8 cellular contexts compared by ENCODE assay signal in genomic region chr1:226662704-226663326, GRCh38.
DNase-seq lines count a peak whose midpoint lies in the region; TF ChIP-seq lines count a peak whose summit lies in the region.

No MANE protein-coding gene starts in this region.

- H3K27ac ChIP-seq in dorsolateral prefrontal cortex: peak overlapping the region in 16 of 59 donors; percentile 32 to 95 (median 86)

- H3K27me3 ChIP-seq in dorsolateral prefrontal cortex: no peaks in the 10 kb centered on the region

- peak in 1 of 56 donors; percentile 10 for TF ChIP-seq CTCF in dorsolateral prefrontal cortex (IDR thresholded peaks at IDR 0.05 in 54 of 56, conservative IDR thresholded peaks at IDR 0.05 in 2 of 56; ENCODE audit: low read depth in 1 of 56, partially characterized antibody in 56 of 56)

- DNase-seq in GM04503 (ENCODE audit: low read depth): peak; percentile 92
- DNase-seq in HCEC 1CT: peak; percentile 90
- peak; percentile 100 for DNase-seq in NAMALWA (ENCODE audit: low spot score)
- peak; percentile 79 to 86 for DNase-seq in activated CD4-positive, alpha-beta T cell treated with anti-CD3 and anti-CD28 coated beads, Interleukin-2, amount 50 U/mL, for 48 hours
- DNase-seq in dorsolateral prefrontal cortex: peak in 7 of 10 donors; percentile 54 to 85 (median 74)
- DNase-seq in mucosa of gallbladder (ENCODE audit: low spot score): peak; percentile 77
- DNase-seq in stimulated activated CD8-positive, alpha-beta memory T cell treated with anti-CD3 and anti-CD28 coated beads, Interleukin-7, amount 100 ng/mL, for 48 hours (ENCODE audit: extremely low read depth in 1 of 2, low read depth in 1 of 2): peak; percentile 72 to 91
- DNase-seq in ecto neural progenitor cell (ENCODE audit: low spot score): no peak

- intact Hi-C loops in dorsolateral prefrontal cortex (cut with DNase I): no loop called here

- H3K4me3 ChIP-seq in dorsolateral prefrontal cortex: peak overlapping the region in 9 of 59 donors; percentile 4 to 22 (median 16)
